In genomic region chr9:124283232-124283814, GRCh38 we compare ENCODE assay signal across 11 cellular contexts.
A peak's percentile ranks its signal among the peaks of the same experiment; 100 is the strongest.
DNase-seq lines count a peak whose midpoint lies in the region; ATAC-seq and TF ChIP-seq lines count a peak whose summit lies in the region.
"Had no signal": no experiment of that assay in that cellular context is flagged by ENCODE, and none has a peak within 500 bp of the region (broad histone marks: within the 10 kb centered on the region; RNA-seq: fewer than 3 reads in every experiment).

No MANE protein-coding gene starts in this region.

- ATAC-seq in memory B cell (ENCODE audit: low read depth) (no peak), HG03108 (IDR thresholded peaks at IDR 0.05; ENCODE audit: unreplicated experiment) (no peak)
- ATAC-seq in stimulated activated effector memory CD8-positive, alpha-beta T cell treated with anti-CD3 and anti-CD28 coated beads, Interleukin-12 subunit alpha, Interleukin-12 subunit beta, amount 100 ng/mL, for 72 hours = no peak
- ATAC-seq: activated CD4-positive, alpha-beta T cell treated with anti-CD3 and anti-CD28 coated beads for 36 hours had no signal

- peaks cover 6% of the 10 kb centered on the region for H3K36me3 Mint-ChIP-seq in memory B cell
- H3K36me3 Mint-ChIP-seq in stimulated activated effector memory CD8-positive, alpha-beta T cell treated with anti-CD3 and anti-CD28 coated beads, Interleukin-12 subunit alpha, Interleukin-12 subunit beta, amount 100 ng/mL, for 72 hours = peaks cover 12% of the 10 kb centered on the region
- peaks cover 5% of the 10 kb centered on the region for H3K36me3 Mint-ChIP-seq in T-helper 2 cell treated with Interferon-gamma antibody and Interleukin-4, amounts not matched to agents 5 μg/mL and 100 μg/mL, for 36 hours (ENCODE audit: low read depth)

- H3K27ac Mint-ChIP-seq in memory B cell = peak overlapping the region; percentile 91
- peak overlapping the region; percentile 68 for H3K27ac Mint-ChIP-seq in stimulated activated effector memory CD8-positive, alpha-beta T cell treated with anti-CD3 and anti-CD28 coated beads, Interleukin-12 subunit alpha, Interleukin-12 subunit beta, amount 100 ng/mL, for 72 hours
- H3K27ac Mint-ChIP-seq in T-helper 2 cell treated with Interferon-gamma antibody and Interleukin-4, amounts not matched to agents 5 μg/mL and 100 μg/mL, for 36 hours = no peak overlapping the region
- H3K27ac Mint-ChIP-seq: activated CD4-positive, alpha-beta T cell treated with anti-CD3 and anti-CD28 coated beads for 36 hours; CD4-positive, alpha-beta T cell had no signal

- no peaks in the 10 kb centered on the region for H3K9me3 Mint-ChIP-seq in memory B cell
- no peaks in the 10 kb centered on the region for H3K9me3 Mint-ChIP-seq in stimulated activated effector memory CD8-positive, alpha-beta T cell treated with anti-CD3 and anti-CD28 coated beads, Interleukin-12 subunit alpha, Interleukin-12 subunit beta, amount 100 ng/mL, for 72 hours
- H3K9me3 Mint-ChIP-seq in T-helper 2 cell treated with Interferon-gamma antibody and Interleukin-4, amounts not matched to agents 5 μg/mL and 100 μg/mL, for 36 hours = no peaks in the 10 kb centered on the region
- H3K9me3 Mint-ChIP-seq: CD4-positive, alpha-beta T cell had no signal

- peak; percentile 12 for TF ChIP-seq POLR2A in GM19193 (IDR thresholded peaks at IDR 0.05; ENCODE audit: extremely low read depth, insufficient read depth, insufficient read length)

- no peak for DNase-seq in caudate nucleus (lab: John Stamatoyannopoulos, UW)
- DNase-seq in memory B cell (ENCODE audit: low spot score in 2 of 2) = no peak
- DNase-seq in stimulated activated effector memory CD8-positive, alpha-beta T cell treated with anti-CD3 and anti-CD28 coated beads, Interleukin-12 subunit alpha, Interleukin-12 subunit beta, amount 100 ng/mL, for 72 hours (ENCODE audit: low spot score in 2 of 2) = no peak
- DNase-seq in anterior cingulate cortex (lab: John Stamatoyannopoulos, UW) = no peak
- no peak for DNase-seq in T-helper 2 cell treated with Interferon-gamma antibody and Interleukin-4, amounts not matched to agents 5 μg/mL and 100 μg/mL, for 36 hours (ENCODE audit: low spot score)
- no peak for DNase-seq in AML-193 (lab: John Stamatoyannopoulos, UW)
- DNase-seq: activated CD4-positive, alpha-beta T cell treated with anti-CD3 and anti-CD28 coated beads for 36 hours; CD4-positive, alpha-beta T cell; NCI-H1417 treated with DMSO at 0.1 percent for 48 hours had no signal

- H3K4me1 Mint-ChIP-seq in memory B cell = peaks cover 48% of the 10 kb centered on the region
- H3K4me1 Mint-ChIP-seq in stimulated activated effector memory CD8-positive, alpha-beta T cell treated with anti-CD3 and anti-CD28 coated beads, Interleukin-12 subunit alpha, Interleukin-12 subunit beta, amount 100 ng/mL, for 72 hours = peaks cover 49% of the 10 kb centered on the region
- H3K4me1 Mint-ChIP-seq in T-helper 2 cell treated with Interferon-gamma antibody and Interleukin-4, amounts not matched to agents 5 μg/mL and 100 μg/mL, for 36 hours (ENCODE audit: low read depth) = peaks cover 30% of the 10 kb centered on the region

- no peak overlapping the region for H3K4me3 Mint-ChIP-seq in memory B cell
- no peak overlapping the region for H3K4me3 Mint-ChIP-seq in stimulated activated effector memory CD8-positive, alpha-beta T cell treated with anti-CD3 and anti-CD28 coated beads, Interleukin-12 subunit alpha, Interleukin-12 subunit beta, amount 100 ng/mL, for 72 hours
- no peak overlapping the region for H3K4me3 Mint-ChIP-seq in T-helper 2 cell treated with Interferon-gamma antibody and Interleukin-4, amounts not matched to agents 5 μg/mL and 100 μg/mL, for 36 hours
- H3K4me3 Mint-ChIP-seq: activated CD4-positive, alpha-beta T cell treated with anti-CD3 and anti-CD28 coated beads for 36 hours; CD4-positive, alpha-beta T cell had no signal

- H3K27ac ChIP-seq in caudate nucleus (ENCODE audit: low read depth, low read length) = peak overlapping the region; percentile 77

- no peaks in the 10 kb centered on the region for H3K27me3 Mint-ChIP-seq in memory B cell
- H3K27me3 Mint-ChIP-seq in T-helper 2 cell treated with Interferon-gamma antibody and Interleukin-4, amounts not matched to agents 5 μg/mL and 100 μg/mL, for 36 hours (ENCODE audit: low read depth) = no peaks in the 10 kb centered on the region
- H3K27me3 Mint-ChIP-seq: activated CD4-positive, alpha-beta T cell treated with anti-CD3 and anti-CD28 coated beads for 36 hours; CD4-positive, alpha-beta T cell had no signal
